In genomic region chr18:27656905-27657304, GRCh38 we compare ENCODE assay signal across 22 cellular contexts.
A peak's percentile ranks its signal among the peaks of the same experiment; 100 is the strongest.
DNase-seq lines count a peak whose midpoint lies in the region; ATAC-seq, FAIRE-seq and TF ChIP-seq lines count a peak whose summit lies in the region.
"Had no signal": no experiment of that assay in that cellular context is flagged by ENCODE, and none has a peak within 500 bp of the region (broad histone marks: within the 10 kb centered on the region; RNA-seq: fewer than 3 reads in every experiment).

No MANE protein-coding gene starts in this region.

- H4K91ac ChIP-seq in mesenchymal stem cell (ENCODE audit: low read length) = no peak overlapping the region

- no peak overlapping the region for H3K27ac Mint-ChIP-seq in stimulated activated naive B cell treated with anti-CD40 and anti-IgM and Interleukin-4, amounts not matched to agents 10 μg/mL and 1 μg/mL and 100 μg/mL, for 72 hours
- H3K27ac Mint-ChIP-seq: B cell had no signal

- no peak overlapping the region for H3K14ac ChIP-seq in mesenchymal stem cell (ENCODE audit: low read length in 2 of 2)

- H3K9me3 ChIP-seq in Karpas-422 (ENCODE audit: low read length) = peaks cover 10% of the 10 kb centered on the region; the same call in 1 of the 2 replicates
- H3K9me3 ChIP-seq in mesenchymal stem cell (ENCODE audit: control insufficient read depth, low read length) = no peaks in the 10 kb centered on the region
- no peaks in the 10 kb centered on the region for H3K9me3 ChIP-seq in smooth muscle cell (replicated peaks; ENCODE audit: low read depth)

- H4K20me1 ChIP-seq in Karpas-422 (ENCODE audit: insufficient read depth, low read depth, low read length) = no peaks in the 10 kb centered on the region
- H4K20me1 ChIP-seq in smooth muscle cell (ENCODE audit: low read depth) = no peaks in the 10 kb centered on the region

- H4K8ac ChIP-seq in mesenchymal stem cell (ENCODE audit: low read length) = no peak overlapping the region

- no peak overlapping the region for H3K18ac ChIP-seq in mesenchymal stem cell (ENCODE audit: low read depth in 1 of 2, low read length in 2 of 2)

- no peaks in the 10 kb centered on the region for H3K27me3 Mint-ChIP-seq in stimulated activated naive B cell treated with anti-CD40 and anti-IgM and Interleukin-4, amounts not matched to agents 10 μg/mL and 1 μg/mL and 100 μg/mL, for 72 hours
- H3K27me3 Mint-ChIP-seq: B cell had no signal

- no peaks in the 10 kb centered on the region for H3K79me2 ChIP-seq in Karpas-422 (ENCODE audit: low read length)
- H3K79me2 ChIP-seq in smooth muscle cell (ENCODE audit: low read depth) = no peaks in the 10 kb centered on the region

- H3K4me1 Mint-ChIP-seq in stimulated activated naive B cell treated with anti-CD40 and anti-IgM and Interleukin-4, amounts not matched to agents 10 μg/mL and 1 μg/mL and 100 μg/mL, for 72 hours = no peaks in the 10 kb centered on the region
- H3K4me1 Mint-ChIP-seq: B cell had no signal

- no peak overlapping the region for H2BK15ac ChIP-seq in mesenchymal stem cell (ENCODE audit: low read depth, poor library complexity, severe bottlenecking)

- H3K4me3 ChIP-seq in Karpas-422 (ENCODE audit: low read length) (no peak overlapping the region), mesenchymal stem cell (ENCODE audit: insufficient read depth in 1 of 2, low read depth in 1 of 2, low read length in 2 of 2) (no peak overlapping the region), smooth muscle cell (no peak overlapping the region)
- H3K4me3 ChIP-seq: GM23248, SK-N-MC had no signal

- H3K36me3 ChIP-seq in Karpas-422 (ENCODE audit: insufficient read depth, low read length) (no peaks in the 10 kb centered on the region), mesenchymal stem cell (ENCODE audit: control insufficient read depth in 1 of 2, insufficient read depth in 2 of 2, low read depth in 1 of 2, low read length in 2 of 2) (no peaks in the 10 kb centered on the region), smooth muscle cell (ENCODE audit: low read depth) (no peaks in the 10 kb centered on the region)

- 80% methylated on average over 2 of the region's 3 CpGs for WGBS in mesenchymal stem cell
- WGBS in smooth muscle cell (ENCODE audit: low lambda C conversion rate) = 80% methylated on average over 3 of the region's 3 CpGs

- H3K4ac ChIP-seq in mesenchymal stem cell (ENCODE audit: low read depth in 1 of 2, low read length in 2 of 2) = no peak overlapping the region

- H2AFZ ChIP-seq in Karpas-422 (ENCODE audit: low read length) = no peak overlapping the region
- no peak overlapping the region for H2AFZ ChIP-seq in mesenchymal stem cell (ENCODE audit: low read depth, low read length)
- no peak overlapping the region for H2AFZ ChIP-seq in smooth muscle cell (ENCODE audit: low read depth)
- H2AFZ ChIP-seq: GM23248 had no signal

- H3K36me3 Mint-ChIP-seq in stimulated activated naive B cell treated with anti-CD40 and anti-IgM and Interleukin-4, amounts not matched to agents 10 μg/mL and 1 μg/mL and 100 μg/mL, for 72 hours = no peaks in the 10 kb centered on the region

- H3K4me1 ChIP-seq in Karpas-422 (ENCODE audit: low read length) = peaks cover 24% of the 10 kb centered on the region
- no peaks in the 10 kb centered on the region for H3K4me1 ChIP-seq in mesenchymal stem cell (ENCODE audit: control insufficient read depth, insufficient read depth, low read depth, low read length)
- H3K4me1 ChIP-seq in smooth muscle cell (ENCODE audit: low read depth) = peaks cover 17% of the 10 kb centered on the region

- no peak overlapping the region for H3K9ac ChIP-seq in Karpas-422 (ENCODE audit: low read length)
- no peak overlapping the region for H3K9ac ChIP-seq in mesenchymal stem cell (ENCODE audit: low read length)
- H3K9ac ChIP-seq in smooth muscle cell (ENCODE audit: low read depth) = peak overlapping the region; percentile 29
- H3K9ac ChIP-seq: GM23248 had no signal

- no peak for TF ChIP-seq CTCF in smooth muscle cell (IDR thresholded peaks at IDR 0.05; ENCODE audit: borderline replicate concordance, insufficient read depth, poor library complexity, severe bottlenecking)

- H2BK120ac ChIP-seq in mesenchymal stem cell (ENCODE audit: low read depth, low read length) = no peak overlapping the region

- H3K27ac ChIP-seq in Karpas-422 (ENCODE audit: low read length) = peak overlapping the region; percentile 44; the same call in 1 of the 2 replicates
- H3K27ac ChIP-seq in mesenchymal stem cell (ENCODE audit: low read length, poor library complexity, severe bottlenecking) = peak overlapping the region; percentile 47
- peak overlapping the region; percentile 30 for H3K27ac ChIP-seq in smooth muscle cell (ENCODE audit: low read depth)
- H3K27ac ChIP-seq: C4-2B, GM23248, SK-N-MC had no signal

- H2BK12ac ChIP-seq in mesenchymal stem cell (ENCODE audit: low read length in 2 of 2) = no peak overlapping the region

- DNase-seq in Karpas-422 (no peak), astrocyte of the hippocampus (ENCODE audit: low read depth, low spot score) (peak; percentile 5), mesenchymal stem cell (no peak), smooth muscle cell (lab: John Stamatoyannopoulos, UW; ENCODE audit: unreplicated experiment) (no peak), GM12892 (ENCODE audit: insufficient read length) (no peak)
- no peak for DNase-seq in stimulated activated naive B cell treated with anti-CD40 and anti-IgM and Interleukin-4, amounts not matched to agents 10 μg/mL and 1 μg/mL and 100 μg/mL, for 72 hours
- DNase-seq: H7, NCI-H1092 treated with DMSO at 0.1 percent for 48 hours, NCI-H1436 treated with DMSO at 0.1 percent for 48 hours, NCI-H187 treated with DMSO at 0.1 percent for 48 hours, NCI-H2171 treated with DMSO at 0.1 percent for 48 hours, NCI-H345, NCI-H524, NCI-H774, OCI-M1, SIG-M5 had no signal

- H3K4me3 Mint-ChIP-seq in stimulated activated naive B cell treated with anti-CD40 and anti-IgM and Interleukin-4, amounts not matched to agents 10 μg/mL and 1 μg/mL and 100 μg/mL, for 72 hours = no peak overlapping the region
- H3K4me3 Mint-ChIP-seq: B cell had no signal

- no peaks in the 10 kb centered on the region for H3F3A ChIP-seq in smooth muscle cell (ENCODE audit: low read depth)

- no peak for ATAC-seq in GM19452 (IDR thresholded peaks at IDR 0.05; ENCODE audit: unreplicated experiment)
- ATAC-seq in stimulated activated naive B cell treated with anti-CD40 and anti-IgM and Interleukin-4, amounts not matched to agents 10 μg/mL and 1 μg/mL and 100 μg/mL, for 72 hours (replicated peaks) = no peak

- no peak for TF ChIP-seq POLR2A in GM12892 (IDR thresholded peaks at IDR 0.05; ENCODE audit: low read depth, low read length)

- no peaks in the 10 kb centered on the region for H3K79me1 ChIP-seq in mesenchymal stem cell (replicated peaks; ENCODE audit: low read length, poor library complexity, severe bottlenecking)

- no peaks in the 10 kb centered on the region for H3K9me2 ChIP-seq in Karpas-422 (replicated peaks; ENCODE audit: insufficient read depth, low read length)

- no peak overlapping the region for H2BK5ac ChIP-seq in mesenchymal stem cell (ENCODE audit: low read depth, low read length, poor library complexity, severe bottlenecking)

- FAIRE-seq in GM12892 (lab: Jason Lieb, UNC) = no peak
- FAIRE-seq: GM18507 had no signal

- no peaks in the 10 kb centered on the region for H3K27me3 ChIP-seq in Karpas-422 (ENCODE audit: low read length)
- no peaks in the 10 kb centered on the region for H3K27me3 ChIP-seq in mesenchymal stem cell (ENCODE audit: control insufficient read depth in 1 of 2, insufficient read depth in 1 of 2, low read length in 2 of 2)
- no peaks in the 10 kb centered on the region for H3K27me3 ChIP-seq in smooth muscle cell (ENCODE audit: low read depth)

- H3K9me3 Mint-ChIP-seq in stimulated activated naive B cell treated with anti-CD40 and anti-IgM and Interleukin-4, amounts not matched to agents 10 μg/mL and 1 μg/mL and 100 μg/mL, for 72 hours = no peaks in the 10 kb centered on the region

- no peak overlapping the region for H2AK5ac ChIP-seq in mesenchymal stem cell (ENCODE audit: low read length, severe bottlenecking)

- H3K23ac ChIP-seq in mesenchymal stem cell (ENCODE audit: low read length in 2 of 2) = no peak overlapping the region

- no peak overlapping the region for H3K4me2 ChIP-seq in Karpas-422 (ENCODE audit: low read depth, low read length, poor library complexity, severe bottlenecking)
- H3K4me2 ChIP-seq in mesenchymal stem cell (ENCODE audit: low read length, poor library complexity, severe bottlenecking) = no peak overlapping the region
- H3K4me2 ChIP-seq in smooth muscle cell = peak overlapping the region; percentile 9
